Comparison of ENCODE assay signal across 10 cellular contexts in the genomic region with DNA sequence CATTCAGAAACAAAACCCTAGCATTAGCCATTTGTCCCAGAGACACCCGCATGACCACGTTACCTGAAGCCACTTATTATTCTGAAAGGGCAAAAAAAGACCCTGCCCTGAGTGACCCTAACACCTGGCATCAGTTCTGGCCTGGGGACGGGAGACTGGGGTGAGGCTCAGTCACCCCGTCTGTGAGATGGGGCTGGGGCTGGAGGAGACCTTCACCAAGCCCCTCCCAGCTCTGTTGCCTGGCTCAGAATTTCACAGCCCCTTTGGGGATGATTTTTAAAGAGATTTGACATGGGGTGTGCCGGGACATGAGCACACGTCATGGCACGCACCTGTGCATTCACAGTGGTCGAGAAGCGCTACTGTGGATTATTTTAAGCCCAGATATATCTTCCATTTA. TPM values are rescaled to one million over a fixed set of nuclear protein-coding genes. Genes with fewer than 3 reads are reported as not detected.
"Had no signal": no experiment of that assay in that cellular context is flagged by ENCODE, and none has a peak within 500 bp of the region (broad histone marks: within the 10 kb centered on the region; RNA-seq: fewer than 3 reads in every experiment).

No MANE protein-coding gene starts in this region.

- H3K4me2 ChIP-seq: KMS-11 had no signal

- FAIRE-seq: HTR-8/SVneo, K562 had no signal

- H3K4me3 Mint-ChIP-seq: IgD-negative memory B cell had no signal

- H3K4me1 Mint-ChIP-seq: IgD-negative memory B cell had no signal

- H3K27ac ChIP-seq: HL-60, KMS-11 had no signal

- ATAC-seq: K562 had no signal

- H3K4me3 ChIP-seq: K562 had no signal

- H3K9ac ChIP-seq: KMS-11 had no signal

- H3K27ac Mint-ChIP-seq: IgD-negative memory B cell had no signal

- H3K27me3 Mint-ChIP-seq: IgD-negative memory B cell had no signal

- DNase-seq: IMR-90, KBM-7, KG1 had no signal

RNA-seq across cellular contexts. Expression of gene BPIFB6, which starts 1.4 kb away (rescaled TPM):
- total RNA-seq: HT-29, HT1080, IMR-90, K562 had no signal
- polyA plus RNA-seq: IgD-negative memory B cell, IMR-90, K562 had no signal

RNA-seq across cellular contexts. Expression of gene BPIFB2, which starts 22.6 kb away (rescaled TPM):
- total RNA-seq: HT-29, HT1080, IMR-90, K562 had no signal
- polyA plus RNA-seq: IgD-negative memory B cell, IMR-90, K562 had no signal

RNA-seq across cellular contexts. Expression of gene BPIFB3, which starts 23.6 kb away (rescaled TPM):
- total RNA-seq: HT-29, HT1080, IMR-90, K562 had no signal
- polyA plus RNA-seq: IgD-negative memory B cell, IMR-90, K562 had no signal

RNA-seq across cellular contexts. Expression of gene SUN5, which starts 25.8 kb away (rescaled TPM):
- total RNA-seq: HT-29, HT1080, IMR-90, K562 had no signal
- polyA plus RNA-seq: IgD-negative memory B cell, IMR-90, K562 had no signal

RNA-seq across cellular contexts. Expression of gene BPIFB4, which starts 49.4 kb away (rescaled TPM):
- total RNA-seq: HT-29, HT1080, IMR-90, K562 had no signal
- polyA plus RNA-seq: IgD-negative memory B cell, IMR-90, K562 had no signal
